ENCODE assay signal across 8 cellular contexts in the genomic region with DNA sequence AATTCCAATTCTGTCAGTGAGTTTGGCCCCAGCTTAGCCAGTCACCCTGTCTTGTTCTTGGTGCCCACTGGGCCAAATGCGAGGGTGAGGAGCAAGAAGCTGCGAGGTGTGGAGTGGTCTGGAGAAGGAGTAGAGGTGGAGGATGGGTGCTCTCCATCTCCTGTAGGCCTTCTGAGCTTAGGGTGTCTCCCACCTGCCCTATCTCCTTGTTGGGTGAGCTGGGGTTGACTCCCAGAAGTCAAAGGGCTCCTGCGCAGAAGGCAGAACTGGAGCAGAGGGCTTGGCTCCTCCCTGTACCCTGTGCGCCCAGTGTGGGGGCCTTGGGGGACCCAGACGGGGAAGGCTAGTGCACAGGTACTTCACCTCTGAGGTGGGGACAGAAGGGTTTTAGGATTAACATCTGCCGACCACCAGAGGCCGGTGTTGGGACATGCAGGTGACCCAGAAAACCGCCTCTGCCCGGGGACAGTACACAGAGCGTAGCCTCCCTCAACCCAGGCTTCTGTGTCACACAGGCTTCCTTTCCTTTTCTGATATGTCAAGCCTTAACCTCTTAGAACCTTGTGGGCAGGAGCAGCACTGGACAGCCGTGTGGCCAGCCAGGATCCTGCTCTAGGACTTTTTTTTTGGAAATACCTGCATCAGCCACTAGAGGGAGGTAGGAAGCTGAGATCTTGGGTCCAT. TPM values are rescaled to one million over a fixed set of nuclear protein-coding genes. Genes with fewer than 3 reads are reported as not detected.
DNase-seq lines count a peak whose midpoint lies in the region; ATAC-seq, FAIRE-seq and TF ChIP-seq lines count a peak whose summit lies in the region.

No MANE protein-coding gene starts in this region.

- no peak overlapping the region; the same call in 1 of the 2 replicates for H3K9ac ChIP-seq in OCI-LY3 (ENCODE audit: low read length)
- H3K9ac ChIP-seq in trophoblast cell (ENCODE audit: low read length): no peak overlapping the region

- no peak overlapping the region for H3K18ac ChIP-seq in trophoblast cell (ENCODE audit: low read length)

- H3K36me3 ChIP-seq in OCI-LY3 (replicated peaks; ENCODE audit: low read depth, low read length) (peaks cover 7% of the 10 kb centered on the region), trophoblast cell (ENCODE audit: control insufficient read depth in 1 of 2, insufficient read depth in 2 of 2, low read length in 2 of 2) (no peaks in the 10 kb centered on the region)

- DNase-seq in A549 (ENCODE audit: low read depth in 1 of 2, low spot score in 1 of 2): peak; percentile 59 to 69
- DNase-seq in GM10266 (ENCODE audit: extremely low spot score): peak; percentile 48
- DNase-seq in HS-27A (ENCODE audit: low read depth): peak; percentile 5
- DNase-seq in activated effector memory CD4-positive, alpha-beta T cell treated with Interleukin-2 at 50 U/mL for 16 hours: peak; percentile 1
- peak; percentile 29 for DNase-seq in glomerular endothelial cell (ENCODE audit: extremely low read depth, low read depth, low spot score)
- peak; percentile 41 to 89 for DNase-seq in trophoblast cell

- H3K4me3 ChIP-seq in A549 (no peak overlapping the region), OCI-LY3 (ENCODE audit: low read length) (peak overlapping the region; percentile 66), trophoblast cell (ENCODE audit: low read depth, low read length) (no peak overlapping the region)

- H3K9me3 ChIP-seq in A549: peaks cover 6% of the 10 kb centered on the region
- 0 out of 2 replicates have a peak, but pooled peaks cover 13% of the 10 kb centered on the region for H3K9me3 ChIP-seq in OCI-LY3 (ENCODE audit: insufficient read depth, low read length)
- H3K9me3 ChIP-seq in trophoblast cell (ENCODE audit: insufficient read depth, low read depth, low read length): no peaks in the 10 kb centered on the region

- H3K23ac ChIP-seq in trophoblast cell (ENCODE audit: low read length): no peak overlapping the region

- TF ChIP-seq POLR2A in A549 (IDR thresholded peaks at IDR 0.05; ENCODE audit: low read length): no peak

- FAIRE-seq in A549 (lab: Jason Lieb, UNC): no peak

- H3K4me2 ChIP-seq in A549: peak overlapping the region; percentile 70
- peak overlapping the region; percentile 72 for H3K4me2 ChIP-seq in OCI-LY3 (ENCODE audit: low read length)
- peak overlapping the region; percentile 61 for H3K4me2 ChIP-seq in trophoblast cell (ENCODE audit: low read length)

- no peak overlapping the region for H2BK5ac ChIP-seq in trophoblast cell (ENCODE audit: low read depth, low read length, poor library complexity)

- peak; percentile 70 to 83 for TF ChIP-seq RAD21 in A549 (conservative IDR thresholded peaks at IDR 0.05 in 1 of 2, IDR thresholded peaks at IDR 0.05 in 1 of 2)

- no peak overlapping the region for H2AK5ac ChIP-seq in trophoblast cell (ENCODE audit: low read length)

- peak overlapping the region; percentile 20 for H2BK12ac ChIP-seq in trophoblast cell (ENCODE audit: low read length)

- 24% methylated on average over 11 of the region's 11 CpGs for WGBS in A549 (ENCODE audit: missing lambda C conversion rate)
- no CpG with 5 or more reads among the region's 11 CpGs for WGBS in trophoblast cell (ENCODE audit: extremely low coverage, insufficient coverage, insufficient read length)

- no peak overlapping the region for H4K8ac ChIP-seq in trophoblast cell (ENCODE audit: low read depth, low read length)

- H3K14ac ChIP-seq in trophoblast cell (ENCODE audit: low read length): no peak overlapping the region

- peak; percentile 83 to 94 for ATAC-seq in A549
- no peak for ATAC-seq in GM18511 (IDR thresholded peaks at IDR 0.05; ENCODE audit: unreplicated experiment)

- H4K91ac ChIP-seq in trophoblast cell (ENCODE audit: low read depth, low read length): no peak overlapping the region

- H4K20me1 ChIP-seq in OCI-LY3 (ENCODE audit: insufficient read depth, low read length): no peaks in the 10 kb centered on the region

- TF ChIP-seq EP300 in A549 (IDR thresholded peaks at IDR 0.05): no peak

- no peak overlapping the region for H3K4ac ChIP-seq in trophoblast cell (ENCODE audit: low read depth, low read length)

- 0 out of 2 replicates have a peak, but pooled peaks cover 2% of the 10 kb centered on the region for H3K27me3 ChIP-seq in OCI-LY3 (ENCODE audit: low read depth, low read length)
- no peaks in the 10 kb centered on the region for H3K27me3 ChIP-seq in trophoblast cell (ENCODE audit: insufficient read depth, low read length)

- TF ChIP-seq CTCF in A549 (IDR thresholded peaks at IDR 0.05) (peak; percentile 98), GM10266 (IDR thresholded peaks at IDR 0.05; ENCODE audit: control insufficient read depth, insufficient read depth, low read depth, missing control alignments) (peak; percentile 61), OCI-LY3 (IDR thresholded peaks at IDR 0.05; ENCODE audit: low read depth, low read length) (peak; percentile 82)

- no peaks in the 10 kb centered on the region for H3K79me1 ChIP-seq in trophoblast cell (ENCODE audit: low read length)

- H3K79me2 ChIP-seq in OCI-LY3 (ENCODE audit: low read length): no peaks in the 10 kb centered on the region
- no peaks in the 10 kb centered on the region for H3K79me2 ChIP-seq in trophoblast cell (ENCODE audit: control insufficient read depth, insufficient read depth, low read length, poor library complexity)

- POLR2A ChIA-PET in A549 (lab: Yijun Ruan, JAX): interaction anchor here (1.2 to 1.8 kb wide), 2 partner anchors 30 to 293 kb away, joined by 3 to 6 read pairs; a partner anchor contains a TSS

- H3K4me1 ChIP-seq in A549 (no peaks in the 10 kb centered on the region), OCI-LY3 (ENCODE audit: low read length) (peaks cover 36% of the 10 kb centered on the region), trophoblast cell (ENCODE audit: control insufficient read depth in 1 of 2, insufficient read depth in 2 of 2, low read length in 2 of 2) (no peaks in the 10 kb centered on the region)

- H2BK120ac ChIP-seq in trophoblast cell (ENCODE audit: insufficient read depth, low read length, poor library complexity): no peak overlapping the region

- peak overlapping the region in 1 of 2 experiments; percentile 62; a peak in 1 of 6 replicates for H3K27ac ChIP-seq in A549
- H3K27ac ChIP-seq in OCI-LY3 (ENCODE audit: low read length): peak overlapping the region; percentile 88; the same call in 1 of the 2 replicates
- H3K27ac ChIP-seq in trophoblast cell (ENCODE audit: low read depth, low read length): no peak overlapping the region

- CTCF ChIA-PET in A549 (lab: Yijun Ruan, JAX): interaction anchor here (0.6 to 3.5 kb wide), 80 partner anchors 11 to 487 kb away, joined by 3 to 51 read pairs (median 4); a partner anchor contains a TSS

- no peak overlapping the region for H4K12ac ChIP-seq in trophoblast cell (ENCODE audit: low read depth, low read length)

- H2AFZ ChIP-seq in OCI-LY3 (ENCODE audit: low read depth, low read length): peak overlapping the region; percentile 62; the same call in 1 of the 2 replicates
- peak overlapping the region; percentile 20 for H2AFZ ChIP-seq in trophoblast cell (ENCODE audit: insufficient read depth, low read length, poor library complexity)

TF ChIP-seq in A549, 52 proteins besides CTCF, POLR2A, EP300 and RAD21 (continues in another document):
- TF ChIP-seq RARB (CRISPR knock-in tag; IDR thresholded peaks at IDR 0.05) (no peak), SMC3 (IDR thresholded peaks at IDR 0.05) (peak; percentile 87)

RNA-seq across cellular contexts. Expression of a gene that starts 16.9 kb away (rescaled TPM):
- polyA plus RNA-seq in A549 (2011; rRNA removed) (not detected in 2 replicates), A549 (2017; fragmentation: RNase III; extraction: RNeasy Plus Mini Kit Qiagen cat#74134 plus additional on column Dnase treatment) (not detected in 3 replicates)
- not detected in 2 replicates for polyA plus RNA-seq in A549 (2012; cell fraction: cytosol; rRNA removed)
- not detected in 2 replicates for polyA plus RNA-seq in A549 (2012; cell fraction: nucleus; rRNA removed)
- polyA minus RNA-seq in A549 (2011; rRNA and poly(A)+ RNA removed): not detected in 2 replicates
- not detected in 2 replicates for total RNA-seq in glomerular endothelial cell
- not detected in 2 replicates for polyA plus RNA-seq in trophoblast cell (2013)

RNA-seq across cellular contexts. Expression of a gene that starts 30.3 kb away (rescaled TPM):
- polyA plus RNA-seq in A549 (2011; rRNA removed): 51.6 and 81.5 TPM in 2 replicates
- polyA plus RNA-seq in A549 (2012; cell fraction: cytosol; rRNA removed): 11.8 and 15.2 TPM in 2 replicates
- 10.5 and 17.1 TPM in 2 replicates for polyA plus RNA-seq in A549 (2012; cell fraction: nucleus; rRNA removed)
- polyA plus RNA-seq in A549 (2017; fragmentation: RNase III; extraction: RNeasy Plus Mini Kit Qiagen cat#74134 plus additional on column Dnase treatment): 39.6 to 48.2 TPM (median 41.6 TPM) in 3 replicates
- 50.3 and 61.0 TPM in 2 replicates for polyA minus RNA-seq in A549 (2011; rRNA and poly(A)+ RNA removed)
- total RNA-seq in glomerular endothelial cell: 18.5 and 18.6 TPM in 2 replicates
- polyA plus RNA-seq in trophoblast cell (2013): 15.0 and 15.2 TPM in 2 replicates

RNA-seq across cellular contexts. Expression of a gene that starts 35.9 kb away (rescaled TPM):
- 10.9 and 11.2 TPM in 2 replicates for polyA plus RNA-seq in A549 (2011; rRNA removed)
- polyA plus RNA-seq in A549 (2012; cell fraction: cytosol; rRNA removed): 9.7 and 13.3 TPM in 2 replicates
- 19.8 and 22.3 TPM in 2 replicates for polyA plus RNA-seq in A549 (2012; cell fraction: nucleus; rRNA removed)
- polyA plus RNA-seq in A549 (2017; fragmentation: RNase III; extraction: RNeasy Plus Mini Kit Qiagen cat#74134 plus additional on column Dnase treatment): 13.3 to 15.5 TPM (median 15.1 TPM) in 3 replicates
- polyA minus RNA-seq in A549 (2011; rRNA and poly(A)+ RNA removed): 27.8 and 35.9 TPM in 2 replicates
- total RNA-seq in glomerular endothelial cell: 71.5 and 73.6 TPM in 2 replicates
- 2.7 and 3.3 TPM in 2 replicates for polyA plus RNA-seq in trophoblast cell (2013)

Comparison
In these comparisons a context has a peak if more than half of its experiments do, and no peak if none do; other contexts are left out.
1. DNase-seq: peak in every context shown above with its lines; median percentile 65 in trophoblast cell; 64 in A549; 48 in GM10266; 29 in glomerular endothelial cell; 5 in HS-27A; 1 in activated effector memory CD4-positive, alpha-beta T cell treated with Interleukin-2 at 50 U/mL for 16 hours.